1 cellular context compared by ENCODE assay signal in the genomic region with DNA sequence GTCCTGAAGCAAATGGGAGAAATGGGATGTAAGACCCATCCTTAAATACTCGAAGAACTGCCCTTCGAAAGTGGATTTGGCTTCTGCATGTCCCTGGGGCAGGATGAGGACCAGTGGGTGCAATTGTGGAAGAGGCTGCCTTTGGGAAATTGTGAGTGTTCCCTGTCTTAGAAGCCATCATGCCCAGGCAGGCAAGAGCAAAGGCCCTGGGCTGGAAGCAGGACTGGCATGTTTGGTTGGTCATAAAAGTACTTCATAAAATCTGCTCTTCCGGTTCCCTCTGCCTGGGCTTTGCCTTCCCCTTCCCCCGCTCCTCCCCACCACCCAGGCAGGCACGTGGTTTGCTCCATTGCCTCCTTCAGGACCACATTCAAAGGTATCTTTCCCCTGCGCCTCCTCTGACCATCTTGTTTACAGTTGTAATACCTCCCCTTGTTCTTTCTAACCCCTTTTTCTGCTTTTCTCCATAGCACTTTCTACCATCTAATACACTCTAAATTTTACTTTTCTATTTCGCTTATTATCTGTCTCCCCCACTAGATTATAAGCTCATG.
TF ChIP-seq lines count a peak whose summit lies in the region.

No MANE protein-coding gene starts in this region.

TF ChIP-seq in GM23338, 12 proteins besides CTCF, POLR2A, EP300 and RAD21 (continued from another document):
- TF ChIP-seq, protein P1, sequence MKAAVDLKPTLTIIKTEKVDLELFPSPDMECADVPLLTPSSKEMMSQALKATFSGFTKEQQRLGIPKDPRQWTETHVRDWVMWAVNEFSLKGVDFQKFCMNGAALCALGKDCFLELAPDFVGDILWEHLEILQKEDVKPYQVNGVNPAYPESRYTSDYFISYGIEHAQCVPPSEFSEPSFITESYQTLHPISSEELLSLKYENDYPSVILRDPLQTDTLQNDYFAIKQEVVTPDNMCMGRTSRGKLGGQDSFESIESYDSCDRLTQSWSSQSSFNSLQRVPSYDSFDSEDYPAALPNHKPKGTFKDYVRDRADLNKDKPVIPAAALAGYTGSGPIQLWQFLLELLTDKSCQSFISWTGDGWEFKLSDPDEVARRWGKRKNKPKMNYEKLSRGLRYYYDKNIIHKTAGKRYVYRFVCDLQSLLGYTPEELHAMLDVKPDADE (IDR thresholded peaks at IDR 0.05) = no peak
- TF ChIP-seq STAT1 (IDR thresholded peaks at IDR 0.05; ENCODE audit: unreplicated experiment) (no peak), POLR2AphosphoS5 (IDR thresholded peaks at IDR 0.05; ENCODE audit: low read depth) (no peak), NANOG (IDR thresholded peaks at IDR 0.05; ENCODE audit: borderline replicate concordance) (no peak), ZNF114 (CRISPR knock-in tag; IDR thresholded peaks at IDR 0.05) (no peak)
- TF ChIP-seq, protein P2, sequence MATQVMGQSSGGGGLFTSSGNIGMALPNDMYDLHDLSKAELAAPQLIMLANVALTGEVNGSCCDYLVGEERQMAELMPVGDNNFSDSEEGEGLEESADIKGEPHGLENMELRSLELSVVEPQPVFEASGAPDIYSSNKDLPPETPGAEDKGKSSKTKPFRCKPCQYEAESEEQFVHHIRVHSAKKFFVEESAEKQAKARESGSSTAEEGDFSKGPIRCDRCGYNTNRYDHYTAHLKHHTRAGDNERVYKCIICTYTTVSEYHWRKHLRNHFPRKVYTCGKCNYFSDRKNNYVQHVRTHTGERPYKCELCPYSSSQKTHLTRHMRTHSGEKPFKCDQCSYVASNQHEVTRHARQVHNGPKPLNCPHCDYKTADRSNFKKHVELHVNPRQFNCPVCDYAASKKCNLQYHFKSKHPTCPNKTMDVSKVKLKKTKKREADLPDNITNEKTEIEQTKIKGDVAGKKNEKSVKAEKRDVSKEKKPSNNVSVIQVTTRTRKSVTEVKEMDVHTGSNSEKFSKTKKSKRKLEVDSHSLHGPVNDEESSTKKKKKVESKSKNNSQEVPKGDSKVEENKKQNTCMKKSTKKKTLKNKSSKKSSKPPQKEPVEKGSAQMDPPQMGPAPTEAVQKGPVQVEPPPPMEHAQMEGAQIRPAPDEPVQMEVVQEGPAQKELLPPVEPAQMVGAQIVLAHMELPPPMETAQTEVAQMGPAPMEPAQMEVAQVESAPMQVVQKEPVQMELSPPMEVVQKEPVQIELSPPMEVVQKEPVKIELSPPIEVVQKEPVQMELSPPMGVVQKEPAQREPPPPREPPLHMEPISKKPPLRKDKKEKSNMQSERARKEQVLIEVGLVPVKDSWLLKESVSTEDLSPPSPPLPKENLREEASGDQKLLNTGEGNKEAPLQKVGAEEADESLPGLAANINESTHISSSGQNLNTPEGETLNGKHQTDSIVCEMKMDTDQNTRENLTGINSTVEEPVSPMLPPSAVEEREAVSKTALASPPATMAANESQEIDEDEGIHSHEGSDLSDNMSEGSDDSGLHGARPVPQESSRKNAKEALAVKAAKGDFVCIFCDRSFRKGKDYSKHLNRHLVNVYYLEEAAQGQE (IDR thresholded peaks at IDR 0.05; ENCODE audit: unreplicated experiment) = no peak
